ENCODE assay signal across 8 cellular contexts in the genomic region with DNA sequence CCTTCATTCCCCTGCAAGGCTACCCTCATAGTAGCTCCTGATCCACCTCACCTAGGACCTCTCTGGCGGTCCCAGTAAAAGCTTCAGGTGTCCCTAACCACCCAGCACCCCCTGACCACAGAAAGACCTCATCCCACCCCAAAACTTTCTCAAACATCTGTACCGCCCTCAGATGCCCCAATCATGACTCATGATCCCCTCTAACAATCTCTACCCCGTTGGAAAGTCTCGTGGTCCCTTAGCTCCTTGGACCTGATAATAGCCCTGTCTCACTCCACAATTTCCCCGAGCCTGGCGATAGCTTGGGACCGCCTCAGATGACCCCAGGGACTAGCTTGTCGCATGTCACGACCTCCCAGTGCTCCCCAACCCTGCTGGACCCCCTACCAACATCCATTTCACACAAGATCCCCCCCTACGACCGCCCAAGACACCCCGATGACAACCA. TPM values are rescaled to one million over a fixed set of nuclear protein-coding genes. Genes with fewer than 3 reads are reported as not detected.
DNase-seq lines count a peak whose midpoint lies in the region; ATAC-seq and TF ChIP-seq lines count a peak whose summit lies in the region.

No MANE protein-coding gene starts in this region.

- H3K36me3 Mint-ChIP-seq in nephron progenitor cell (ENCODE audit: low read depth): peaks cover 18% of the 10 kb centered on the region

- peaks cover 24% of the 10 kb centered on the region for H3K4me1 Mint-ChIP-seq in nephron progenitor cell

- in situ Hi-C loops in G401 (cut with HindIII; ENCODE audit: low sequenced_read_pairs): no loop called here

- peaks cover 13% of the 10 kb centered on the region for H3K4me1 ChIP-seq in effector memory CD4-positive, alpha-beta T cell (ENCODE audit: control insufficient read depth, insufficient read depth, low read length, poor library complexity, severe bottlenecking)

- H3K27me3 ChIP-seq in effector memory CD4-positive, alpha-beta T cell (replicated peaks; ENCODE audit: control insufficient read depth, insufficient read depth, low read length, poor library complexity, severe bottlenecking): no peaks in the 10 kb centered on the region

- H3K9me3 Mint-ChIP-seq in nephron progenitor cell: no peaks in the 10 kb centered on the region

- DNase-seq in OCI-M1 (lab: John Stamatoyannopoulos, UW) (peak; percentile 38), nephron progenitor cell (no peak), NCI-H2196 (lab: John Stamatoyannopoulos, UW; ENCODE audit: unreplicated experiment) (no peak), NAMALWA (ENCODE audit: low spot score) (no peak), G401 (ENCODE audit: low spot score) (no peak)
- no peak for DNase-seq in effector memory CD4-positive, alpha-beta T cell

- peak overlapping the region; percentile 91 for H3K4me3 ChIP-seq in GM08714 (ENCODE audit: low read length)
- H3K4me3 ChIP-seq in effector memory CD4-positive, alpha-beta T cell (ENCODE audit: insufficient read depth, low read depth, low read length, poor library complexity, severe bottlenecking): peak overlapping the region; percentile 79

- H3K4me3 Mint-ChIP-seq in nephron progenitor cell: peak overlapping the region; percentile 99

- H3K9me3 ChIP-seq in effector memory CD4-positive, alpha-beta T cell (ENCODE audit: control insufficient read depth, low read length): no peaks in the 10 kb centered on the region

- TF ChIP-seq CTCF in nephron progenitor cell (IDR thresholded peaks at IDR 0.05): no peak

- no peak for ATAC-seq in HG03280 (IDR thresholded peaks at IDR 0.05; ENCODE audit: unreplicated experiment)

- peak overlapping the region; percentile 81 for H3K27ac ChIP-seq in effector memory CD4-positive, alpha-beta T cell (ENCODE audit: insufficient read depth, low read length, poor library complexity, severe bottlenecking)

- no peaks in the 10 kb centered on the region for H3K36me3 ChIP-seq in effector memory CD4-positive, alpha-beta T cell (ENCODE audit: control insufficient read depth, insufficient read depth, low read length)

- peak overlapping the region; percentile 100 for H3K27ac Mint-ChIP-seq in nephron progenitor cell

- H3K27me3 Mint-ChIP-seq in nephron progenitor cell (ENCODE audit: low read depth, poor library complexity): peaks cover 3% of the 10 kb centered on the region

RNA-seq across cellular contexts. Expression of a gene that starts 0.5 kb away (rescaled TPM):
- total RNA-seq in G401 (2014; rRNA removed; shearing (Covaris generic)): 430 and 662 TPM in 2 replicates

RNA-seq across cellular contexts. Expression of a gene that starts 1.6 kb away (rescaled TPM):
- 2.2 and 2.6 TPM in 2 replicates for total RNA-seq in G401 (2014; rRNA removed; shearing (Covaris generic))

RNA-seq across cellular contexts. Expression of a gene that starts 11.0 kb away (rescaled TPM):
- total RNA-seq in G401 (2014; rRNA removed; shearing (Covaris generic)): 0.31 and 5.8 TPM in 2 replicates

RNA-seq across cellular contexts. Expression of a gene that starts 32.7 kb away (rescaled TPM):
- total RNA-seq in G401 (2014; rRNA removed; shearing (Covaris generic)): not detected in 2 replicates

RNA-seq across cellular contexts. Expression of a gene that starts 51.8 kb away (rescaled TPM):
- total RNA-seq in G401 (2014; rRNA removed; shearing (Covaris generic)): not detected in 2 replicates
